In the genomic region with DNA sequence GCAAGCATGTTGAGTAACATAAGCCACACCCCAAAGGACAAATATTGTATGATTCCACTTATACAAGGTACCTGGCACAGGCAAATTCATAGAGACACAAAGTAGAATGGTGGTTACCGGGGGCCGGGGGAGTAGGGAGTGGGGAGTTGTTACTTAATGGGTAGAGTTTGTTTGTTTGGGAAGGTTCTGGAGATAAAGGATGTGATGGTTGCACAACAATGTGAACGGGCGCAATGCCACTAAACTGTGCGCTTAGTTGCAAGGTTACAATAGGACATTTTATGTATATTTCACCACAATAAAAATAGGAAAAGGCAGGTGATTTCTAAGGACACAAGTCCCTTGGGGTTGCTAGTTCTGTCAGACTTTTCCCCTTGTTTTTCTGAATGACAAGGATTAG, we compare ENCODE assay signal across 28 cellular contexts.
"Had no signal": no experiment of that assay in that cellular context is flagged by ENCODE, and none has a peak within 500 bp of the region (broad histone marks: within the 10 kb centered on the region; RNA-seq: fewer than 3 reads in every experiment).

No MANE protein-coding gene starts in this region.

- H3K9me3 ChIP-seq: left lung, mucosa of descending colon, neutrophil, sigmoid colon, uterus had no signal

- H3K4me1 ChIP-seq: left lung, sigmoid colon, uterus had no signal

- H3K27me3 ChIP-seq: brain microvascular endothelial cell, left lung, neutrophil, sigmoid colon, uterus had no signal

- H3K4me3 ChIP-seq: left lung, lung, mucosa of descending colon, sigmoid colon, uterus had no signal

- H3K27ac ChIP-seq: brain microvascular endothelial cell, left lung, neutrophil, sigmoid colon, uterus had no signal

- ATAC-seq: esophagus mucosa; left lung; mucosa of descending colon; stimulated activated effector memory CD8-positive, alpha-beta T cell treated with anti-CD3 and anti-CD28 coated beads, Interleukin-12 subunit alpha, Interleukin-12 subunit beta, amount 100 ng/mL, for 72 hours had no signal

- DNase-seq: activated CD4-positive, alpha-beta memory T cell treated with anti-CD3 and anti-CD28 coated beads, Interleukin-2, amount 10 ng/mL, durations not matched to agents 7 days and 5 days; activated CD4-positive, alpha-beta T cell treated with anti-CD3 and anti-CD28 coated beads, Interleukin-2, amount 10 ng/mL, durations not matched to agents 7 days and 5 days; activated CD4-positive, CD25-positive, alpha-beta regulatory T cell treated with anti-CD3 and anti-CD28 coated beads, Interleukin-2, amount 50 U/mL, for 72 hours; activated CD8-positive, alpha-beta memory T cell treated with anti-CD3 and anti-CD28 coated beads, Interleukin-2, amount 50 U/mL, for 48 hours; activated gamma-delta T cell; activated naive CD4-positive, alpha-beta T cell treated with anti-CD3 and anti-CD28 coated beads, Interleukin-2, amount 50 U/mL, for 16 hours; activated T-cell treated with anti-CD3 and anti-CD28 coated beads, Interleukin-2, amount 50 U/mL, for 24 hours; amniotic stem cell; brain microvascular endothelial cell; caudate nucleus; cortex of kidney; foreskin fibroblast; head of caudate nucleus; hippocampal formation; immature natural killer cell; kidney glomerular epithelial cell; left lung; mucosa of descending colon; sigmoid colon; small intestine; stimulated activated CD4-positive, alpha-beta T cell treated with anti-CD3 and anti-CD28 coated beads, Interleukin-4, amount 100 ng/mL, for 24 hours; substantia nigra; T-helper 9 cell; uterus had no signal
